ENCODE assay signal across 9 cellular contexts in genomic region chr9:109192732-109193361, GRCh38. TPM values are rescaled to one million over a fixed set of nuclear protein-coding genes. Genes with fewer than 3 reads are reported as not detected.
A peak's percentile ranks its signal among the peaks of the same experiment; 100 is the strongest.
DNase-seq lines count a peak whose midpoint lies in the region; ATAC-seq, FAIRE-seq and TF ChIP-seq lines count a peak whose summit lies in the region.
"Had no signal": no experiment of that assay in that cellular context is flagged by ENCODE, and none has a peak within 500 bp of the region (broad histone marks: within the 10 kb centered on the region; RNA-seq: fewer than 3 reads in every experiment).

No MANE protein-coding gene starts in this region.

- H3K9me1 ChIP-seq in keratinocyte (ENCODE audit: control insufficient read depth, extremely low read depth, insufficient read depth, low read length) = no peaks in the 10 kb centered on the region

- no peaks in the 10 kb centered on the region for H3K9me3 Mint-ChIP-seq in HFFc6
- no peaks in the 10 kb centered on the region for H3K9me3 Mint-ChIP-seq in activated T-cell treated with anti-CD3 and anti-CD28 coated beads, Interleukin-2, amount 50 U/mL, for 4 hours

- H3K27me3 ChIP-seq in keratinocyte (ENCODE audit: control insufficient read depth, extremely low read depth, insufficient read depth, low read length) = peaks cover 10% of the 10 kb centered on the region

- no peaks in the 10 kb centered on the region for H3K4me1 ChIP-seq in keratinocyte (ENCODE audit: control insufficient read depth, extremely low read depth, insufficient read depth, low read length)

- dilution Hi-C loops in keratinocyte (cut with MboI; ENCODE audit: extremely low pct_ligation_motif_present, low sequenced_read_pairs) = no loop called here

- H3K4me3 ChIP-seq in keratinocyte (ENCODE audit: control insufficient read depth in 2 of 3, extremely low read depth in 1 of 3, insufficient read depth in 2 of 3, low read depth in 1 of 3, low read length in 3 of 3) = no peak overlapping the region

- H4K20me1 ChIP-seq in keratinocyte (ENCODE audit: control insufficient read depth, extremely low read depth, insufficient read depth, low read length) = no peaks in the 10 kb centered on the region

- DNase-seq in HFFc6 (no peak), keratinocyte (ENCODE audit: low read depth, low spot score) (no peak), posterior vena cava (ENCODE audit: low spot score) (no peak)
- no peak for DNase-seq in activated T-cell treated with anti-CD3 and anti-CD28 coated beads, Interleukin-2, amount 50 U/mL, for 4 hours

- H3K9ac ChIP-seq in keratinocyte (ENCODE audit: control insufficient read depth, extremely low read depth, insufficient read depth, low read length) = no peak overlapping the region

- no peak for FAIRE-seq in keratinocyte (lab: Jason Lieb, UNC)
- FAIRE-seq: GM18507 had no signal

- H2AFZ ChIP-seq in keratinocyte (ENCODE audit: control insufficient read depth, low read length) = no peak overlapping the region

- H3K27me3 Mint-ChIP-seq in HFFc6 (ENCODE audit: insufficient read depth) = peaks cover 19% of the 10 kb centered on the region
- peaks cover 5% of the 10 kb centered on the region for H3K27me3 Mint-ChIP-seq in activated T-cell treated with anti-CD3 and anti-CD28 coated beads, Interleukin-2, amount 50 U/mL, for 4 hours (ENCODE audit: low read depth)

- no peak overlapping the region for H3K27ac Mint-ChIP-seq in HFFc6

- H3K9me3 ChIP-seq in keratinocyte (ENCODE audit: control insufficient read depth, low read depth, low read length) = no peaks in the 10 kb centered on the region

- H3K4me3 Mint-ChIP-seq in HFFc6 = no peak overlapping the region
- H3K4me3 Mint-ChIP-seq in activated T-cell treated with anti-CD3 and anti-CD28 coated beads, Interleukin-2, amount 50 U/mL, for 4 hours = no peak overlapping the region

- H3K36me3 ChIP-seq in keratinocyte (ENCODE audit: control insufficient read depth in 2 of 2, extremely low read depth in 1 of 2, insufficient read depth in 2 of 2, low read length in 2 of 2) = no peaks in the 10 kb centered on the region

- ATAC-seq in GM21786 (IDR thresholded peaks at IDR 0.05; ENCODE audit: unreplicated experiment) (no peak), HG03095 (IDR thresholded peaks at IDR 0.05; ENCODE audit: unreplicated experiment) (no peak)
- no peak for ATAC-seq in activated T-cell treated with anti-CD3 and anti-CD28 coated beads, Interleukin-2, amount 50 U/mL, for 4 hours

- peak; percentile 59 for TF ChIP-seq CTCF in C4-2B (conservative IDR thresholded peaks at IDR 0.05)
- peak; percentile 64 for TF ChIP-seq CTCF in HFFc6 (IDR thresholded peaks at IDR 0.05)
- TF ChIP-seq CTCF in VCaP (conservative IDR thresholded peaks at IDR 0.05) = peak; percentile 79
- peak; percentile 30 to 57 (median 45) for TF ChIP-seq CTCF in keratinocyte (optimal IDR thresholded peaks at IDR 0.05 in 1 of 3, IDR thresholded peaks at IDR 0.05 in 1 of 3, conservative IDR thresholded peaks at IDR 0.05 in 1 of 3; ENCODE audit: extremely low read depth in 1 of 3, insufficient read depth in 2 of 3, low read length in 3 of 3)

- no peak overlapping the region for H3K4me2 ChIP-seq in keratinocyte (ENCODE audit: control insufficient read depth, extremely low read depth, insufficient read depth, low read depth, low read length)

- no peaks in the 10 kb centered on the region for H3K79me2 ChIP-seq in keratinocyte (ENCODE audit: control insufficient read depth, insufficient read depth, low read length)

- H3K36me3 Mint-ChIP-seq in HFFc6 (ENCODE audit: low read depth) = no peaks in the 10 kb centered on the region
- no peaks in the 10 kb centered on the region for H3K36me3 Mint-ChIP-seq in activated T-cell treated with anti-CD3 and anti-CD28 coated beads, Interleukin-2, amount 50 U/mL, for 4 hours (ENCODE audit: insufficient read depth)

- H3K27ac ChIP-seq in C4-2B (no peak overlapping the region), VCaP (no peak overlapping the region), keratinocyte (ENCODE audit: control insufficient read depth, insufficient read depth, low read length) (no peak overlapping the region)

- H3K4me1 Mint-ChIP-seq in HFFc6 (ENCODE audit: low read depth) = peaks cover 11% of the 10 kb centered on the region
- no peaks in the 10 kb centered on the region for H3K4me1 Mint-ChIP-seq in activated T-cell treated with anti-CD3 and anti-CD28 coated beads, Interleukin-2, amount 50 U/mL, for 4 hours (ENCODE audit: low read depth)

- intact Hi-C loops in posterior vena cava (cut with DNase I) = no loop called here

RNA-seq across cellular contexts. Expression of gene FRRS1L, which starts 25.8 kb away (rescaled TPM):
- total RNA-seq in HFFc6 (2021; fragmentation: NEBNext Ultra II Directional; extraction: Animal tissue kit (Norgen Biotek cat#: 25700)) = not detected
- polyA plus RNA-seq in keratinocyte = 0.01 to 0.03 TPM in 2 of 3 replicates, not detected in the other
- not detected for polyA plus RNA-seq in keratinocyte (2011; ENCODE audit: low read depth)
- 0.01 and 0.04 TPM in 2 replicates for polyA plus RNA-seq in keratinocyte (2011; cell fraction: cytosol; rRNA removed)
- 0.09 TPM in 1 of 2 replicates, not detected in the other for polyA plus RNA-seq in keratinocyte (2011; cell fraction: nucleus; rRNA removed)
- 0.01 TPM in 1 of 2 replicates, not detected in the other for polyA plus RNA-seq in keratinocyte (2012; ENCODE audit: low replicate concordance)
- polyA minus RNA-seq in keratinocyte = not detected in 3 replicates
- polyA minus RNA-seq in keratinocyte (2011; cell fraction: cytosol; rRNA and poly(A)+ RNA removed) = not detected
- polyA minus RNA-seq in keratinocyte (2011; cell fraction: nucleus; rRNA and poly(A)+ RNA removed) = 0.08 TPM in 1 of 2 replicates, not detected in the other
- total RNA-seq in posterior vena cava = 1 to 10 TPM in 1 of 2 donors, under 1 TPM in 1; 0.97 to 2.6 TPM
- under 1 TPM in 1 of 3 donors, not detected in 2; 0.10 TPM for total RNA-seq in activated T-cell treated with anti-CD3 and anti-CD28 coated beads, Interleukin-2, amount 50 U/mL, for 4 hours
